8 cellular contexts compared by ENCODE assay signal in the genomic region with DNA sequence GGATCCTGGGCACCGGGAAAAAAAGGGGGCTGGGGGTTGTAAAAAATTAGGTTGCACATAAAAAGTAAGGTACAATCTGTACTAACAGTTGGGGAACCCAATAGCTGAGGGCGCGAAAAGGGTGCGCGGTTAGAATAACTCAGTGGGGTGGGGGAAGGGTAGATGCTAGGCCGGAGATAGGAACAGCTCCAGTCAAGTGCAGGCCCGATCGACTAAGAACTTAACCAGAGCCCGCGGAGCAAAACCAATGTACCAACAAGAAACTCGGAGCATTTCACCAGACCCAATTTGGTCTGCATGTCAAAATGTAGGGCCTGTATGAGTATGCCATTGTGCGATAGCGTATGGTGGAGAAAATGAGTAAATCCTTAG. TPM values are rescaled to one million over a fixed set of nuclear protein-coding genes. Genes with fewer than 3 reads are reported as not detected.
A peak's percentile ranks its signal among the peaks of the same experiment; 100 is the strongest.
DNase-seq lines count a peak whose midpoint lies in the region; ATAC-seq and TF ChIP-seq lines count a peak whose summit lies in the region.

No MANE protein-coding gene starts in this region.

- H3K36me3 ChIP-seq in neutrophil (peaks cover 12% of the 10 kb centered on the region), urinary bladder (ENCODE audit: insufficient read depth) (no peaks in the 10 kb centered on the region)

- H3K27ac ChIP-seq in neutrophil (peak overlapping the region; percentile 98), urinary bladder (ENCODE audit: low read depth) (no peak overlapping the region)

- H3K4me1 ChIP-seq in neutrophil (ENCODE audit: control insufficient read depth in 1 of 2, insufficient read depth in 1 of 2, low read depth in 1 of 2, low read length in 1 of 2), result peaks cover 67 to 68% of the 10 kb centered on the region in 2 experiments
- H3K4me1 ChIP-seq in urinary bladder (ENCODE audit: insufficient read depth), result no peaks in the 10 kb centered on the region

- no peak for TF ChIP-seq CTCF in neutrophil (IDR thresholded peaks at IDR 0.05)

- H3K27me3 ChIP-seq in neutrophil, result no peaks in the 10 kb centered on the region

- ATAC-seq in HG03025 (IDR thresholded peaks at IDR 0.05; ENCODE audit: low FRiP score, unreplicated experiment), result no peak

- peak overlapping the region; percentile 96 to 98 for H3K4me3 ChIP-seq in neutrophil (ENCODE audit: low read depth in 1 of 2, low read length in 1 of 2)
- H3K4me3 ChIP-seq in urinary bladder (ENCODE audit: low read depth, low read length), result peak overlapping the region; percentile 73

- peak; percentile 36 for DNase-seq in SKM-1 treated with dmso at 0.1 percent for 144 hours (lab: John Stamatoyannopoulos, UW; ENCODE audit: unreplicated experiment)
- no peak for DNase-seq in SKM-1 (lab: John Stamatoyannopoulos, UW; ENCODE audit: unreplicated experiment)
- DNase-seq in NCI-H748 treated with DMSO at 0.1 percent for 48 hours (lab: John Stamatoyannopoulos, UW), result peak; percentile 3
- peak; percentile 66 to 67 for DNase-seq in activated T-cell treated with anti-CD3 and anti-CD28 coated beads, Interleukin-2, amount 50 U/mL, for 48 hours
- peak; percentile 39 for DNase-seq in foreskin melanocyte

- under 1% methylated on average over 13 of the region's 13 CpGs for WGBS in urinary bladder

- no peaks in the 10 kb centered on the region for H3K9me3 ChIP-seq in neutrophil

RNA-seq across cellular contexts. Expression of a gene that starts 1.3 kb away (rescaled TPM):
- 93.1 TPM for total RNA-seq in urinary bladder
- 171 TPM for polyA plus RNA-seq in urinary bladder

RNA-seq across cellular contexts. Expression of a gene that starts 57.8 kb away (rescaled TPM):
- total RNA-seq in urinary bladder, result 195 TPM
- polyA plus RNA-seq in urinary bladder, result 251 TPM

RNA-seq across cellular contexts. Expression of a gene that starts 57.9 kb away (rescaled TPM):
- total RNA-seq in urinary bladder, result 35.7 TPM
- polyA plus RNA-seq in urinary bladder, result 33.1 TPM
